ENCODE assay signal across 9 cellular contexts in genomic region chr11:20443596-20443995, GRCh38. TPM values are rescaled to one million over a fixed set of nuclear protein-coding genes. Genes with fewer than 3 reads are reported as not detected.
DNase-seq lines count a peak whose midpoint lies in the region; ATAC-seq, FAIRE-seq and TF ChIP-seq lines count a peak whose summit lies in the region.
"Had no signal": no experiment of that assay in that cellular context is flagged by ENCODE, and none has a peak within 500 bp of the region (broad histone marks: within the 10 kb centered on the region; RNA-seq: fewer than 3 reads in every experiment).

No MANE protein-coding gene starts in this region.

- H3K9me3 ChIP-seq in endothelial cell of umbilical vein (replicated peaks; ENCODE audit: control insufficient read depth, insufficient read depth, low read length) = no peaks in the 10 kb centered on the region

- no peak overlapping the region for H3K4me2 ChIP-seq in endothelial cell of umbilical vein (ENCODE audit: insufficient read depth, low read length)

- H2AFZ ChIP-seq in endothelial cell of umbilical vein (ENCODE audit: low read depth, low read length) = no peak overlapping the region

- FAIRE-seq in endothelial cell of umbilical vein (lab: Jason Lieb, UNC) = peak; percentile 4

- no peaks in the 10 kb centered on the region for H3K79me2 ChIP-seq in endothelial cell of umbilical vein (ENCODE audit: control insufficient read depth, insufficient read depth, low read length)

- peak in 1 of 2 donors; percentile 16 for TF ChIP-seq CTCF in endothelial cell of umbilical vein (IDR thresholded peaks at IDR 0.05; ENCODE audit: extremely low read depth in 1 of 2, insufficient read depth in 1 of 2, low read depth in 1 of 2, low read length in 2 of 2)

- no peaks in the 10 kb centered on the region for H4K20me1 ChIP-seq in endothelial cell of umbilical vein (replicated peaks; ENCODE audit: control insufficient read depth, extremely low read depth, insufficient read depth, low read length)

- dilution Hi-C loops in endothelial cell of umbilical vein (cut with MboI; ENCODE audit: extremely low pct_ligation_motif_present, low sequenced_read_pairs) = no loop called here

- no peak for TF ChIP-seq POLR2A in endothelial cell of umbilical vein (IDR thresholded peaks at IDR 0.05; ENCODE audit: low read depth, low read length)

- CTCF ChIA-PET in endothelial cell of umbilical vein (lab: Charles Lee) = interaction anchor here (0.7 to 2.1 kb wide), 22 partner anchors 9 to 315 kb away, joined by 3 to 51 read pairs (median 5); no protein-coding TSS in a partner anchor

- BruUV-seq in endothelial cell of umbilical vein (replicated peaks; lab: Mats Ljungman, UMichigan) = no TSS peak

- DNase-seq in NCI-H82 (lab: John Stamatoyannopoulos, UW) = peak; percentile 40
- DNase-seq in NCI-H82 treated with DMSO at 0.1 percent for 48 hours (lab: John Stamatoyannopoulos, UW; ENCODE audit: unreplicated experiment) = no peak
- peak; percentile 22 for DNase-seq in NCI-H2227 treated with DMSO at 0.1 percent for 48 hours (lab: John Stamatoyannopoulos, UW)
- peak; percentile 42 for DNase-seq in endothelial cell of umbilical vein (ENCODE audit: low read depth, low spot score)
- DNase-seq in smooth muscle cell of the brain vasculature (ENCODE audit: low read depth, low spot score) = peak; percentile 1
- no peak for DNase-seq in activated CD4-positive, alpha-beta T cell treated with anti-CD3 and anti-CD28 coated beads for 4 hours
- DNase-seq: activated naive CD4-positive, alpha-beta T cell treated with anti-CD3 and anti-CD28 coated beads, Interleukin-2, amount 10 ng/mL, durations not matched to agents 7 days and 5 days had no signal

- no peaks in the 10 kb centered on the region for H3K27me3 ChIP-seq in endothelial cell of umbilical vein (ENCODE audit: control insufficient read depth in 2 of 2, insufficient read depth in 2 of 2, low read length in 2 of 2)

- H3K4me1 ChIP-seq in endothelial cell of umbilical vein (ENCODE audit: control insufficient read depth, extremely low read depth, insufficient read depth, low read length) = no peaks in the 10 kb centered on the region

- no peaks in the 10 kb centered on the region for H3K9me1 ChIP-seq in endothelial cell of umbilical vein (replicated peaks; ENCODE audit: control insufficient read depth, extremely low read depth, insufficient read depth, low read length)

- no peak overlapping the region for H3K9ac ChIP-seq in endothelial cell of umbilical vein (replicated peaks; ENCODE audit: extremely low read depth, insufficient read depth, low read length)

- no peak overlapping the region for H3K27ac ChIP-seq in endothelial cell of umbilical vein (ENCODE audit: insufficient read depth, low read depth, low read length)

- no peaks in the 10 kb centered on the region for H3K36me3 ChIP-seq in endothelial cell of umbilical vein (ENCODE audit: control insufficient read depth in 2 of 2, extremely low read depth in 1 of 2, insufficient read depth in 2 of 2, low read length in 2 of 2)

- intact Hi-C loops in endothelial cell of umbilical vein (cut with micrococcal nuclease) = loop anchor here (1.0 to 5.0 kb wide), 3 partner anchors 46 to 316 kb away; partner anchors contain the start of gene PRMT3

- POLR2A ChIA-PET in endothelial cell of umbilical vein (lab: Charles Lee) = no interaction called here

- H3K4me3 ChIP-seq in endothelial cell of umbilical vein (replicated peaks in 1 of 3; ENCODE audit: insufficient read depth in 1 of 3, low read depth in 1 of 3, low read length in 3 of 3) = no peak overlapping the region

- no peak for ATAC-seq in GM19463 (IDR thresholded peaks at IDR 0.05; ENCODE audit: unreplicated experiment)
- no peak for ATAC-seq in HG02852 (IDR thresholded peaks at IDR 0.05; ENCODE audit: unreplicated experiment)

TF ChIP-seq in endothelial cell of umbilical vein, 7 proteins besides CTCF, POLR2A, EP300 and RAD21:
- TF ChIP-seq MYC (IDR thresholded peaks at IDR 0.05; ENCODE audit: low read depth, low read length) = no peak
- no peak for TF ChIP-seq JUN (IDR thresholded peaks at IDR 0.05; ENCODE audit: borderline replicate concordance, insufficient read depth, insufficient read length, low read depth)
- TF ChIP-seq GATA2 (IDR thresholded peaks at IDR 0.05; ENCODE audit: insufficient read depth, insufficient read length, low read depth, low read length) = no peak
- TF ChIP-seq EZH2 (IDR thresholded peaks at IDR 0.05; ENCODE audit: borderline replicate concordance, low read depth, low read length, severe bottlenecking) = no peak
- TF ChIP-seq POLR2AphosphoS5 (IDR thresholded peaks at IDR 0.05; ENCODE audit: insufficient read depth, low read depth, low read length) = no peak
- TF ChIP-seq MAX (IDR thresholded peaks at IDR 0.05; ENCODE audit: insufficient read depth, insufficient read length) = no peak

RNA-seq across cellular contexts. Expression of gene PRMT3, which starts 56.1 kb away (rescaled TPM):
- 13.3 and 15.2 TPM in 2 replicates for total RNA-seq in endothelial cell of umbilical vein
- polyA plus RNA-seq in endothelial cell of umbilical vein = 5.0 and 6.2 TPM in 2 replicates
- 8.1 and 8.3 TPM in 2 replicates for polyA plus RNA-seq in endothelial cell of umbilical vein (2011; cell fraction: cytosol; rRNA removed)
- polyA plus RNA-seq in endothelial cell of umbilical vein (2011; cell fraction: nucleus; rRNA removed) = 10.0 and 13.2 TPM in 2 replicates
- polyA plus RNA-seq in endothelial cell of umbilical vein (2012) = 13.1 and 18.2 TPM in 2 replicates
- polyA minus RNA-seq in endothelial cell of umbilical vein = 7.7 and 9.0 TPM in 2 replicates
- 30.2 TPM for polyA minus RNA-seq in endothelial cell of umbilical vein (2011; cell fraction: cytosol; rRNA and poly(A)+ RNA removed)
- polyA minus RNA-seq in endothelial cell of umbilical vein (2011; cell fraction: nucleus; rRNA and poly(A)+ RNA removed) = 16.5 and 16.9 TPM in 2 replicates

Comparison
In these comparisons a context has a peak if more than half of its experiments do, and no peak if none do; other contexts are left out.
1. DNase-seq: peak in NCI-H82 (single experiment), NCI-H2227 treated with DMSO at 0.1 percent for 48 hours (single experiment), endothelial cell of umbilical vein (single experiment) and smooth muscle cell of the brain vasculature (single experiment); none in NCI-H82 treated with DMSO at 0.1 percent for 48 hours (single experiment) and activated CD4-positive, alpha-beta T cell treated with anti-CD3 and anti-CD28 coated beads for 4 hours (0 of 2).